Comparison of ENCODE assay signal across 1 cellular context in the genomic region with DNA sequence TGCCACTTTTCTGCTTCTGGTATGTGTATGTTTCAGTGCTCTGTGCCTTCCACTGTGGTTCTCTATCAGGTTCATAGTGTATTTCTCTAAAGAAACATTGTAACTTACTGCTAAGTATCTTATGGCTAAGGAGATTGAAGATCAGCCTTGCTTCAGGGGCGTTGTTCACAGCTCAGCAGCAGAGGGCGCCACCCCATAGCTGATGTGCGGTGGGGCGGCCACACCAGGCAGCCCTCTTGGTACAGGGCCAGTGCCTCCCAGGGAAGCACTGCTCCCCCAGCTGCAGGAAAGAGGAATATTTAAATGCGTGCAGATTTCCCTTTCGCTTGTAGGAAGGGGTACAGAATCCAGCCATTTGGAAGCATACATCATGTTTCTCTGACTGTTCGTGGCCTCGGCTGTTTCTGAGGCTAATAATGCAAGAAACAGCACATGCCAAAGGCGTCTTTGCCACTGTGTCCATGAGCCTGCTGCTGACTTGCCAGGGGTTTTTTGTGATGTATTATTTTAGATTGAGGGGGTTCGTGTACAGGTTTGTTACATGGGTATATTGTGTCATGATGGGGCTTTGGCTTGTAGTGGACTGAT.
TF ChIP-seq lines count a peak whose summit lies in the region.
"Not testable (repeated sequence)": the region's sequence is repeated elsewhere in the genome, so short reads cannot be mapped to it uniquely, and the experiment has no call there.

No MANE protein-coding gene starts in this region.

TF ChIP-seq in HepG2, 621 proteins besides CTCF, POLR2A, EP300 and RAD21 (continued from another document):
- TF ChIP-seq, protein P1, sequence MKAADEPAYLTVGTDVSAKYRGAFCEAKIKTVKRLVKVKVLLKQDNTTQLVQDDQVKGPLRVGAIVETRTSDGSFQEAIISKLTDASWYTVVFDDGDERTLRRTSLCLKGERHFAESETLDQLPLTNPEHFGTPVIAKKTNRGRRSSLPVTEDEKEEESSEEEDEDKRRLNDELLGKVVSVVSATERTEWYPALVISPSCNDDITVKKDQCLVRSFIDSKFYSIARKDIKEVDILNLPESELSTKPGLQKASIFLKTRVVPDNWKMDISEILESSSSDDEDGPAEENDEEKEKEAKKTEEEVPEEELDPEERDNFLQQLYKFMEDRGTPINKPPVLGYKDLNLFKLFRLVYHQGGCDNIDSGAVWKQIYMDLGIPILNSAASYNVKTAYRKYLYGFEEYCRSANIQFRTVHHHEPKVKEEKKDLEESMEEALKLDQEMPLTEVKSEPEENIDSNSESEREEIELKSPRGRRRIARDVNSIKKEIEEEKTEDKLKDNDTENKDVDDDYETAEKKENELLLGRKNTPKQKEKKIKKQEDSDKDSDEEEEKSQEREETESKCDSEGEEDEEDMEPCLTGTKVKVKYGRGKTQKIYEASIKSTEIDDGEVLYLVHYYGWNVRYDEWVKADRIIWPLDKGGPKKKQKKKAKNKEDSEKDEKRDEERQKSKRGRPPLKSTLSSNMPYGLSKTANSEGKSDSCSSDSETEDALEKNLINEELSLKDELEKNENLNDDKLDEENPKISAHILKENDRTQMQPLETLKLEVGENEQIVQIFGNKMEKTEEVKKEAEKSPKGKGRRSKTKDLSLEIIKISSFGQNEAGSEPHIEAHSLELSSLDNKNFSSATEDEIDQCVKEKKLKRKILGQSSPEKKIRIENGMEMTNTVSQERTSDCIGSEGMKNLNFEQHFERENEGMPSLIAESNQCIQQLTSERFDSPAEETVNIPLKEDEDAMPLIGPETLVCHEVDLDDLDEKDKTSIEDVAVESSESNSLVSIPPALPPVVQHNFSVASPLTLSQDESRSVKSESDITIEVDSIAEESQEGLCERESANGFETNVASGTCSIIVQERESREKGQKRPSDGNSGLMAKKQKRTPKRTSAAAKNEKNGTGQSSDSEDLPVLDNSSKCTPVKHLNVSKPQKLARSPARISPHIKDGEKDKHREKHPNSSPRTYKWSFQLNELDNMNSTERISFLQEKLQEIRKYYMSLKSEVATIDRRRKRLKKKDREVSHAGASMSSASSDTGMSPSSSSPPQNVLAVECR (CRISPR knock-in tag; IDR thresholded peaks at IDR 0.05; ENCODE audit: borderline replicate concordance) = peak; percentile 16; the same call in 1 of the 2 replicates
- TF ChIP-seq YY1 (IDR thresholded peaks at IDR 0.05; ENCODE audit: insufficient read depth, insufficient replicate concordance, low read depth, low read length) (peak; percentile 56), LCORL (CRISPR knock-in tag; IDR thresholded peaks at IDR 0.05) (0 out of 2 replicates have a peak, but pooled peaks have one; percentile 39), KDM2A (CRISPR knock-in tag; IDR thresholded peaks at IDR 0.05; ENCODE audit: borderline replicate concordance, low read depth) (peak; percentile 61; the same call in 1 of the 2 replicates), ARNT2 (CRISPR knock-in tag; IDR thresholded peaks at IDR 0.05; ENCODE audit: low read depth) (0 out of 2 replicates have a peak, but pooled peaks have one; percentile 23), SMC3 (IDR thresholded peaks at IDR 0.05; ENCODE audit: low read length) (peak; percentile 64), SOX6 (CRISPR knock-in tag; IDR thresholded peaks at IDR 0.05) (0 out of 2 replicates have a peak, but pooled peaks have one; percentile 11), CEBPG (CRISPR knock-in tag; IDR thresholded peaks at IDR 0.05) (0 out of 2 replicates have a peak, but pooled peaks have one; percentile 3), REPIN1 (CRISPR knock-in tag; IDR thresholded peaks at IDR 0.05; ENCODE audit: borderline replicate concordance, low read depth) (0 out of 2 replicates have a peak, but pooled peaks have one; percentile 32), KLF16 (CRISPR knock-in tag; IDR thresholded peaks at IDR 0.05) (peak in 1 of 2 experiments; percentile 33; a peak in 1 of 4 replicates), THAP11 (CRISPR knock-in tag; IDR thresholded peaks at IDR 0.05) (peak; percentile 46), RXRB (CRISPR knock-in tag; IDR thresholded peaks at IDR 0.05; ENCODE audit: borderline replicate concordance) (0 out of 2 replicates have a peak, but pooled peaks have one; percentile 21), MXI1 (IDR thresholded peaks at IDR 0.05; ENCODE audit: borderline replicate concordance, low read depth, low read length) (0 out of 3 replicates have a peak, but pooled peaks have one; percentile 27)
- TF ChIP-seq LCORL, SOX6 (IDR thresholded peaks at IDR 0.05): not testable (repeated sequence)
- TF ChIP-seq, protein P2, sequence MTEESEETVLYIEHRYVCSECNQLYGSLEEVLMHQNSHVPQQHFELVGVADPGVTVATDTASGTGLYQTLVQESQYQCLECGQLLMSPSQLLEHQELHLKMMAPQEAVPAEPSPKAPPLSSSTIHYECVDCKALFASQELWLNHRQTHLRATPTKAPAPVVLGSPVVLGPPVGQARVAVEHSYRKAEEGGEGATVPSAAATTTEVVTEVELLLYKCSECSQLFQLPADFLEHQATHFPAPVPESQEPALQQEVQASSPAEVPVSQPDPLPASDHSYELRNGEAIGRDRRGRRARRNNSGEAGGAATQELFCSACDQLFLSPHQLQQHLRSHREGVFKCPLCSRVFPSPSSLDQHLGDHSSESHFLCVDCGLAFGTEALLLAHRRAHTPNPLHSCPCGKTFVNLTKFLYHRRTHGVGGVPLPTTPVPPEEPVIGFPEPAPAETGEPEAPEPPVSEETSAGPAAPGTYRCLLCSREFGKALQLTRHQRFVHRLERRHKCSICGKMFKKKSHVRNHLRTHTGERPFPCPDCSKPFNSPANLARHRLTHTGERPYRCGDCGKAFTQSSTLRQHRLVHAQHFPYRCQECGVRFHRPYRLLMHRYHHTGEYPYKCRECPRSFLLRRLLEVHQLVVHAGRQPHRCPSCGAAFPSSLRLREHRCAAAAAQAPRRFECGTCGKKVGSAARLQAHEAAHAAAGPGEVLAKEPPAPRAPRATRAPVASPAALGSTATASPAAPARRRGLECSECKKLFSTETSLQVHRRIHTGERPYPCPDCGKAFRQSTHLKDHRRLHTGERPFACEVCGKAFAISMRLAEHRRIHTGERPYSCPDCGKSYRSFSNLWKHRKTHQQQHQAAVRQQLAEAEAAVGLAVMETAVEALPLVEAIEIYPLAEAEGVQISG (CRISPR knock-in tag; IDR thresholded peaks at IDR 0.05) = peak; percentile 61
- TF ChIP-seq, protein P3, sequence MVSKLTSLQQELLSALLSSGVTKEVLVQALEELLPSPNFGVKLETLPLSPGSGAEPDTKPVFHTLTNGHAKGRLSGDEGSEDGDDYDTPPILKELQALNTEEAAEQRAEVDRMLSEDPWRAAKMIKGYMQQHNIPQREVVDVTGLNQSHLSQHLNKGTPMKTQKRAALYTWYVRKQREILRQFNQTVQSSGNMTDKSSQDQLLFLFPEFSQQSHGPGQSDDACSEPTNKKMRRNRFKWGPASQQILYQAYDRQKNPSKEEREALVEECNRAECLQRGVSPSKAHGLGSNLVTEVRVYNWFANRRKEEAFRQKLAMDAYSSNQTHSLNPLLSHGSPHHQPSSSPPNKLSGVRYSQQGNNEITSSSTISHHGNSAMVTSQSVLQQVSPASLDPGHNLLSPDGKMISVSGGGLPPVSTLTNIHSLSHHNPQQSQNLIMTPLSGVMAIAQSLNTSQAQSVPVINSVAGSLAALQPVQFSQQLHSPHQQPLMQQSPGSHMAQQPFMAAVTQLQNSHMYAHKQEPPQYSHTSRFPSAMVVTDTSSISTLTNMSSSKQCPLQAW (CRISPR knock-in tag; IDR thresholded peaks at IDR 0.05) = 0 out of 2 replicates have a peak, but pooled peaks have one; percentile 40
- TF ChIP-seq, protein P4, sequence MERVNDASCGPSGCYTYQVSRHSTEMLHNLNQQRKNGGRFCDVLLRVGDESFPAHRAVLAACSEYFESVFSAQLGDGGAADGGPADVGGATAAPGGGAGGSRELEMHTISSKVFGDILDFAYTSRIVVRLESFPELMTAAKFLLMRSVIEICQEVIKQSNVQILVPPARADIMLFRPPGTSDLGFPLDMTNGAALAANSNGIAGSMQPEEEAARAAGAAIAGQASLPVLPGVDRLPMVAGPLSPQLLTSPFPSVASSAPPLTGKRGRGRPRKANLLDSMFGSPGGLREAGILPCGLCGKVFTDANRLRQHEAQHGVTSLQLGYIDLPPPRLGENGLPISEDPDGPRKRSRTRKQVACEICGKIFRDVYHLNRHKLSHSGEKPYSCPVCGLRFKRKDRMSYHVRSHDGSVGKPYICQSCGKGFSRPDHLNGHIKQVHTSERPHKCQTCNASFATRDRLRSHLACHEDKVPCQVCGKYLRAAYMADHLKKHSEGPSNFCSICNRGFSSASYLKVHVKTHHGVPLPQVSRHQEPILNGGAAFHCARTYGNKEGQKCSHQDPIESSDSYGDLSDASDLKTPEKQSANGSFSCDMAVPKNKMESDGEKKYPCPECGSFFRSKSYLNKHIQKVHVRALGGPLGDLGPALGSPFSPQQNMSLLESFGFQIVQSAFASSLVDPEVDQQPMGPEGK (CRISPR knock-in tag; IDR thresholded peaks at IDR 0.05) = peak; percentile 57; the same call in 1 of the 2 replicates
